ENCODE assay signal across 15 cellular contexts in genomic region chr15:46344906-46345305, GRCh38.
DNase-seq lines count a peak whose midpoint lies in the region; ATAC-seq, FAIRE-seq and TF ChIP-seq lines count a peak whose summit lies in the region.
"Had no signal": no experiment of that assay in that cellular context is flagged by ENCODE, and none has a peak within 500 bp of the region (broad histone marks: within the 10 kb centered on the region; RNA-seq: fewer than 3 reads in every experiment).

No MANE protein-coding gene starts in this region.

- H3K4me3 ChIP-seq in GM12878 = no peak overlapping the region
- H3K4me3 ChIP-seq: SK-N-MC had no signal

- no peaks in the 10 kb centered on the region; the same call in 2 of the 3 replicates for H3K9me3 ChIP-seq in GM12878 (replicated peaks; ENCODE audit: control insufficient read depth, insufficient read depth, low read length)

- peaks cover 6% of the 10 kb centered on the region for H3K4me1 Mint-ChIP-seq in nephron progenitor cell
- no peaks in the 10 kb centered on the region for H3K4me1 Mint-ChIP-seq in Calu3 (ENCODE audit: low read depth, unreplicated experiment)
- H3K4me1 Mint-ChIP-seq in progenitor cell of endocrine pancreas (ENCODE audit: low read depth) = no peaks in the 10 kb centered on the region
- H3K4me1 Mint-ChIP-seq: IgD-negative memory B cell had no signal

- FAIRE-seq in GM12878 (lab: Jason Lieb, UNC) = no peak

- no peak for TF ChIP-seq RAD21 in GM12878 (IDR thresholded peaks at IDR 0.05; ENCODE audit: insufficient read depth, low read depth, low read length)

- no peak overlapping the region for H3K4me3 Mint-ChIP-seq in nephron progenitor cell
- H3K4me3 Mint-ChIP-seq in Calu3 (ENCODE audit: low read depth, unreplicated experiment) = no peak overlapping the region
- H3K4me3 Mint-ChIP-seq in progenitor cell of endocrine pancreas (ENCODE audit: low read depth) = no peak overlapping the region
- H3K4me3 Mint-ChIP-seq: H9, IgD-negative memory B cell had no signal

- RAD21 ChIA-PET in GM12878 (lab: Charles Lee; ENCODE audit: unreplicated experiment) = no interaction called here

- no peaks in the 10 kb centered on the region for H3K27me3 ChIP-seq in GM12878 (replicated peaks in 1 of 2; ENCODE audit: control insufficient read depth in 2 of 2, insufficient read depth in 2 of 2, low read length in 1 of 2)

- CTCF ChIA-PET in GM12878 (lab: Yijun Ruan, JAX) (no interaction called here), Calu3 (lab: Charles Lee) (no interaction called here)

- TF ChIP-seq EP300 in GM12878 (IDR thresholded peaks at IDR 0.05; ENCODE audit: borderline replicate concordance in 1 of 2, control insufficient read depth in 1 of 2, low read depth in 2 of 2, low read length in 2 of 2) = no peak

- no peak overlapping the region for H3K27ac ChIP-seq in GM12878 (ENCODE audit: control insufficient read depth, insufficient read depth)
- H3K27ac ChIP-seq: SK-N-MC had no signal

- intact Hi-C loops in GM12878 (cut with micrococcal nuclease; ENCODE audit: unreplicated experiment) = no loop called here
- intact Hi-C loops in Calu3 (cut with micrococcal nuclease; ENCODE audit: unreplicated experiment) = no loop called here

- no peak overlapping the region for H2AFZ ChIP-seq in GM12878 (ENCODE audit: control insufficient read depth, low read depth, low read length)

- no peak overlapping the region for H3K4me2 ChIP-seq in GM12878 (ENCODE audit: control insufficient read depth, insufficient read depth)

- H3K4me1 ChIP-seq in GM12878 (ENCODE audit: control insufficient read depth, insufficient read depth, low read length) = no peaks in the 10 kb centered on the region

- peaks cover 4% of the 10 kb centered on the region for H3K27me3 Mint-ChIP-seq in nephron progenitor cell (ENCODE audit: low read depth, poor library complexity)
- no peaks in the 10 kb centered on the region for H3K27me3 Mint-ChIP-seq in Calu3 (ENCODE audit: unreplicated experiment)
- no peaks in the 10 kb centered on the region for H3K27me3 Mint-ChIP-seq in progenitor cell of endocrine pancreas
- H3K27me3 Mint-ChIP-seq: IgD-negative memory B cell had no signal

- no peaks in the 10 kb centered on the region for H3K36me3 Mint-ChIP-seq in nephron progenitor cell (ENCODE audit: low read depth)
- no peaks in the 10 kb centered on the region for H3K36me3 Mint-ChIP-seq in Calu3 (ENCODE audit: insufficient read depth, unreplicated experiment)
- H3K36me3 Mint-ChIP-seq in progenitor cell of endocrine pancreas (ENCODE audit: insufficient read depth) = no peaks in the 10 kb centered on the region
- H3K36me3 Mint-ChIP-seq: IgD-negative memory B cell had no signal

- no peak for TF ChIP-seq CTCF in GM12878 (IDR thresholded peaks at IDR 0.05 in 2 of 3, conservative IDR thresholded peaks at IDR 0.05 in 1 of 3; ENCODE audit: control insufficient read depth in 2 of 3, extremely low read depth in 1 of 3, insufficient read depth in 1 of 3, low read depth in 3 of 3, low read length in 3 of 3)
- no peak for TF ChIP-seq CTCF in nephron progenitor cell (IDR thresholded peaks at IDR 0.05)
- no peak for TF ChIP-seq CTCF in Calu3 (IDR thresholded peaks at IDR 0.05; ENCODE audit: unreplicated experiment)
- TF ChIP-seq CTCF in progenitor cell of endocrine pancreas (IDR thresholded peaks at IDR 0.05; ENCODE audit: unreplicated experiment) = no peak

- in situ Hi-C loops in GM12878 (cut with MboI) = no loop called here

- DNase-seq in DMS79 (lab: John Stamatoyannopoulos, UW) (peak; percentile 12), NCI-H1105 treated with DMSO at 0.1 percent for 48 hours (lab: John Stamatoyannopoulos, UW) (peak; percentile 83), GM12878 (ENCODE audit: low read depth, low spot score) (no peak), nephron progenitor cell (no peak), Calu3 (no peak), NCI-H1694 treated with DMSO at 0.1 percent for 48 hours (lab: John Stamatoyannopoulos, UW) (no peak), progenitor cell of endocrine pancreas (ENCODE audit: low spot score, unreplicated experiment) (no peak)
- DNase-seq: AML-193, H9, NCI-H187, NCI-H2227 treated with DMSO at 0.1 percent for 48 hours, NCI-H526 treated with DMSO at 0.1 percent for 48 hours, T-helper 1 cell had no signal

- H4K20me1 ChIP-seq in GM12878 (ENCODE audit: control insufficient read depth, insufficient read depth) = no peaks in the 10 kb centered on the region

- ATAC-seq in GM12878 = peak; percentile 38

- H3K9me3 Mint-ChIP-seq in nephron progenitor cell (no peaks in the 10 kb centered on the region), Calu3 (ENCODE audit: low read depth, unreplicated experiment) (peaks cover 2% of the 10 kb centered on the region), progenitor cell of endocrine pancreas (ENCODE audit: low read depth) (no peaks in the 10 kb centered on the region)
- H3K9me3 Mint-ChIP-seq: H9 had no signal

- no TSS peak for BruUV-seq in GM12878 (replicated peaks; lab: Mats Ljungman, UMichigan)
- no TSS peak for BruUV-seq in Calu3 (replicated peaks; lab: Mats Ljungman, UMichigan)

- H3K79me2 ChIP-seq in GM12878 (ENCODE audit: control insufficient read depth, insufficient read depth, low read length) = no peaks in the 10 kb centered on the region

- H3K9ac ChIP-seq in GM12878 (ENCODE audit: control insufficient read depth, insufficient read depth, low read length) = no peak overlapping the region

- SMC1A ChIA-PET in GM12878 (lab: Charles Lee; ENCODE audit: uncharacterized antibody, unreplicated experiment) = no interaction called here

- no peaks in the 10 kb centered on the region for H3K36me3 ChIP-seq in GM12878 (ENCODE audit: control insufficient read depth in 2 of 2, insufficient read depth in 2 of 2, low read length in 1 of 2)

- 32% methylated on average over 3 of the region's 3 CpGs for WGBS in GM12878 (ENCODE audit: insufficient coverage, insufficient replicate concordance, low lambda C conversion rate, missing lambda C conversion rate)

- H3K27ac Mint-ChIP-seq in nephron progenitor cell (peak overlapping the region; percentile 36), Calu3 (ENCODE audit: unreplicated experiment) (no peak overlapping the region), progenitor cell of endocrine pancreas (no peak overlapping the region)
- H3K27ac Mint-ChIP-seq: IgD-negative memory B cell had no signal

- TF ChIP-seq POLR2A in GM12878 (IDR thresholded peaks at IDR 0.05; ENCODE audit: low read depth, low read length) = no peak

- POLR2A ChIA-PET in GM12878 (lab: Charles Lee) = no interaction called here

TF ChIP-seq in GM12878, 131 proteins besides CTCF, POLR2A, EP300 and RAD21:
- no peak for TF ChIP-seq ZBTB40 (IDR thresholded peaks at IDR 0.05; ENCODE audit: borderline replicate concordance)
- TF ChIP-seq YY1 (IDR thresholded peaks at IDR 0.05; ENCODE audit: low read depth, low read length) = no peak
- TF ChIP-seq CHD4 (IDR thresholded peaks at IDR 0.05) = no peak
- TF ChIP-seq POLR2AphosphoS2 (IDR thresholded peaks at IDR 0.05; ENCODE audit: low read depth, low read length) = no peak
- TF ChIP-seq PAX5 (IDR thresholded peaks at IDR 0.05; ENCODE audit: borderline replicate concordance, low read depth, low read length) = no peak
- TF ChIP-seq EZH2 (IDR thresholded peaks at IDR 0.05; ENCODE audit: borderline replicate concordance, control insufficient read depth, low read depth, low read length) = no peak
- no peak for TF ChIP-seq BCL11A (IDR thresholded peaks at IDR 0.05; ENCODE audit: low read depth, low read length)
- TF ChIP-seq HCFC1 (IDR thresholded peaks at IDR 0.05; ENCODE audit: low read length) = no peak
- no peak for TF ChIP-seq BMI1 (IDR thresholded peaks at IDR 0.05; ENCODE audit: borderline replicate concordance)
- TF ChIP-seq JUNB (IDR thresholded peaks at IDR 0.05) = no peak
- TF ChIP-seq TCF12 (IDR thresholded peaks at IDR 0.05; ENCODE audit: low read depth, low read length) = no peak
- no peak for TF ChIP-seq TCF3 (IDR thresholded peaks at IDR 0.05; ENCODE audit: borderline replicate concordance, insufficient read depth, low read depth, low read length)
- TF ChIP-seq NBN (IDR thresholded peaks at IDR 0.05) = no peak

Comparison
In these comparisons a context has a peak if more than half of its experiments do, and no peak if none do; other contexts are left out.
1. DNase-seq: peak in DMS79 (single experiment) and NCI-H1105 treated with DMSO at 0.1 percent for 48 hours (single experiment); none in GM12878 (single experiment), nephron progenitor cell (single experiment), Calu3 (single experiment), NCI-H1694 treated with DMSO at 0.1 percent for 48 hours (single experiment) and progenitor cell of endocrine pancreas (single experiment).